In the genomic region with DNA sequence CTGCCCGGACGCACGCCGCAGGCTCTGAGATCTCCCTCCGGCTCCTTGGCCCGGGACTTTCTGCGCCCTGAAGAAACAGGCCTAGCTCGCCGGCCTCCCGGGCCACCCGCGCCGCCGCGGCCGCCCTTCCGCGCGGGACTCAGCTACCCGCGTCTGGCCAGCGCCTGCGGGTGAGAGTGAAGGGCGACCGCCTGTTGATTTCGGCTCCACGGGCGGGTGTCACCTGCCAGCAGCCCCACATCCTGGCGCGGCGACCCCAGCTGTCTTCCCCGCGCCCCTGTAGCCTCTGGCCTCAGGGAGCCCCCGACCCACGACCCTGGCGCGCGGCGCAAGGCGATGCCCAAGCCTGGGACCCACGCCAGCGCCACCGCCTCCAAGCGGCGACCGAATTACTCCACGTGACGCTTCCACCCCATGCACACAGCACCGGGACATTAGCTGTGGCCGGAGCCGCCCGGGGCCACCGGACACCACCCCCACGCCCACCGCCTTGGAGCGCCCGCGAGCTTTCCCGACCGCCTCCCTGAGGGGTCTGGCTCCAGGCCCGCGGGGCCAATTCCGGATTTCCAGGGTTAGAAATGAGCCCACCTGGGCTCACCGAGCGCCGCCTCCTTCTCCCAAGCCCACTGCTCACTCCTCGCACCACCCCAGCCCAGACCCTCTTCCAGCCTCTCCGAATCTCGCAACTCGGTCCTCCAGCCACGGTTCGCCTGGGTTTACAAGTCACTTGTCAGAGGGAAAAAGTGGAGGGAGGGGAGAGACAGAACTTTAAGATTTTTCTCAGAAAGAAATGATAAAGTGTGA, we compare ENCODE assay signal across 14 cellular contexts. TPM values are rescaled to one million over a fixed set of nuclear protein-coding genes. Genes with fewer than 3 reads are reported as not detected.
DNase-seq lines count a peak whose midpoint lies in the region; TF ChIP-seq lines count a peak whose summit lies in the region.
"Had no signal": no experiment of that assay in that cellular context is flagged by ENCODE, and none has a peak within 500 bp of the region (broad histone marks: within the 10 kb centered on the region; RNA-seq: fewer than 3 reads in every experiment).

No MANE protein-coding gene starts in this region.

- peak overlapping the region; percentile 29; the same call in 1 of the 2 replicates for H3K4me3 ChIP-seq in AG10803 (ENCODE audit: low read length)
- no peak overlapping the region; the same call in 1 of the 2 replicates for H3K4me3 ChIP-seq in GM23248
- peak overlapping the region; percentile 44 for H3K4me3 ChIP-seq in coronary artery
- H3K4me3 ChIP-seq in neural progenitor cell: peak overlapping the region; percentile 57

- H3K4me1 ChIP-seq in GM23248 (ENCODE audit: insufficient read depth) (no peaks in the 10 kb centered on the region), neural progenitor cell (peaks cover 65% of the 10 kb centered on the region)

- no peak for TF ChIP-seq CTCF in AG10803 (conservative IDR thresholded peaks at IDR 0.05; ENCODE audit: low read length)
- TF ChIP-seq CTCF in coronary artery (IDR thresholded peaks at IDR 0.05): no peak
- TF ChIP-seq CTCF in neural progenitor cell (IDR thresholded peaks at IDR 0.05): no peak

- H3K27me3 Mint-ChIP-seq in neural progenitor cell (ENCODE audit: insufficient read depth, low read depth): peaks cover 74% of the 10 kb centered on the region

- H3K36me3 Mint-ChIP-seq in neural progenitor cell: peaks cover 3% of the 10 kb centered on the region

- no peaks in the 10 kb centered on the region for H3K9me2 ChIP-seq in GM23248 (ENCODE audit: insufficient read depth)

- in situ Hi-C loops in GM23248 (cut with MboI): no loop called here

- H3K9me3 ChIP-seq in GM23248 (ENCODE audit: low read depth): no peaks in the 10 kb centered on the region
- no peaks in the 10 kb centered on the region for H3K9me3 ChIP-seq in neural progenitor cell (ENCODE audit: low read depth)

- H3K9ac ChIP-seq in GM23248 (no peak overlapping the region), neural progenitor cell (no peak overlapping the region)

- H3F3A ChIP-seq in GM23248 (ENCODE audit: insufficient read depth): no peaks in the 10 kb centered on the region
- peaks cover 44% of the 10 kb centered on the region for H3F3A ChIP-seq in neural progenitor cell (ENCODE audit: low read depth)

- WGBS in GM23248 (ENCODE audit: low coverage in 1 of 2, low lambda C conversion rate in 2 of 2, missing lambda C conversion rate in 2 of 2), 2 experiments: 3 to 7% methylated on average over 17 to 21 of the region's 72 CpGs

- no peak overlapping the region for H3K27ac Mint-ChIP-seq in neural progenitor cell

- no peak overlapping the region for H3K27ac ChIP-seq in GM23248
- no peak overlapping the region for H3K27ac ChIP-seq in coronary artery
- H3K27ac ChIP-seq in neural progenitor cell: no peak overlapping the region
- H3K27ac ChIP-seq: RWPE1 had no signal

- H3K27me3 ChIP-seq in GM23248 (replicated peaks; ENCODE audit: insufficient read depth) (peaks cover 45% of the 10 kb centered on the region), neural progenitor cell (peaks cover 100% of the 10 kb centered on the region)

- H3K9me3 Mint-ChIP-seq in neural progenitor cell: peaks cover 5% of the 10 kb centered on the region

- H3K79me2 ChIP-seq in GM23248 (ENCODE audit: insufficient read depth): no peaks in the 10 kb centered on the region
- H3K79me2 ChIP-seq in neural progenitor cell (ENCODE audit: low read depth): peaks cover 5% of the 10 kb centered on the region

- peak overlapping the region; percentile 80 for H3K4me3 Mint-ChIP-seq in neural progenitor cell

- H3K4me1 Mint-ChIP-seq in neural progenitor cell: peaks cover 37% of the 10 kb centered on the region

- H4K20me1 ChIP-seq in GM23248 (ENCODE audit: insufficient read depth) (no peaks in the 10 kb centered on the region), neural progenitor cell (ENCODE audit: low read depth) (peaks cover 76% of the 10 kb centered on the region)

- no peak overlapping the region for H3K4me2 ChIP-seq in GM23248 (ENCODE audit: unreplicated experiment)
- H3K4me2 ChIP-seq in neural progenitor cell: peak overlapping the region; percentile 89

- DNase-seq in AG10803 (ENCODE audit: low read depth) (no peak), GM23248 (peak; percentile 26), coronary artery (ENCODE audit: low spot score) (no peak), neural progenitor cell (ENCODE audit: low spot score) (peak; percentile 53), iPS-NIHi11 (ENCODE audit: low spot score) (no peak), CD1c-positive myeloid dendritic cell (ENCODE audit: extremely low spot score) (no peak), cerebellar nuclear complex (lab: John Stamatoyannopoulos, UW) (no peak)
- DNase-seq: activated CD8-positive, alpha-beta memory T cell treated with anti-CD3 and anti-CD28 coated beads, Interleukin-2, amount 50 U/mL, for 4 hours; DMS153; effector memory CD4-positive, alpha-beta T cell; NCI-H1105; NCI-H524 treated with DMSO at 0.1 percent for 48 hours; substantia nigra had no signal

- H2AFZ ChIP-seq in GM23248: no peak overlapping the region
- no peak overlapping the region for H2AFZ ChIP-seq in neural progenitor cell (replicated peaks)

- no peaks in the 10 kb centered on the region for H3K36me3 ChIP-seq in GM23248 (ENCODE audit: low read depth)
- no peaks in the 10 kb centered on the region for H3K36me3 ChIP-seq in neural progenitor cell

RNA-seq across cellular contexts. Expression of gene ARX, which starts 10.2 kb away (rescaled TPM):
- total RNA-seq in GM23248 (2014; rRNA removed; shearing (Covaris generic)): not detected in 2 replicates
- polyA plus RNA-seq in GM23248 (2016; fragmentation: Nextera tagmentation; extraction: Ambion mirVana): not detected in 2 replicates
- 5.3 and 9.0 TPM in 2 replicates for total RNA-seq in neural progenitor cell (ENCODE audit: low replicate concordance)

Comparison
In these comparisons a context has a peak if more than half of its experiments do, and no peak if none do; other contexts are left out.
1. DNase-seq: peak in GM23248 (single experiment) and neural progenitor cell (single experiment); none in AG10803 (single experiment), coronary artery (single experiment), iPS-NIHi11 (single experiment), CD1c-positive myeloid dendritic cell (single experiment) and cerebellar nuclear complex (0 of 2).